ENCODE assay signal across 26 cellular contexts in the genomic region with DNA sequence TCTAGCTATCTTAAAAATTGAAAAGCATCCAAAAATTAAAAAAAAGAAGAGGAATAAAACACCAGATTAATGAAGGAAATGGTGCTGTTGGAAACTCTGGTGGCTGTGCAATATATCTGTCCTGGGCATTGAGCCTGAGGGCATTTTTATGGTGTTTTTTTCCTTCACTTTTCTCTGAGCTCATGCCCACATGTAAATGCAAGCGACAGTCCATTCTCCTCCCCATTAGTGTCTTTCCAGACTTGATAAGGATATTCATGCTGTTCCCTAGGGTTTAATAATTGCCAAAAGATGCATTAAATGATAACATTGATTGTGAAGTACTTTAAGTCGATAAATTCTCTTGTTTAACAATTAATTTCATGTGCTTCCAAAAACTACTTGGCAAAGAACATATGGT.
"Had no signal": no experiment of that assay in that cellular context is flagged by ENCODE, and none has a peak within 500 bp of the region (broad histone marks: within the 10 kb centered on the region; RNA-seq: fewer than 3 reads in every experiment).

No MANE protein-coding gene starts in this region.

- H3K4me1 ChIP-seq: left lung, lower lobe of right lung, pancreas, psoas muscle, right atrium auricular region, right lobe of liver, stomach, testis, thyroid gland, transverse colon, upper lobe of left lung, vagina had no signal

- H3K27ac ChIP-seq: left lung, lower lobe of right lung, pancreas, psoas muscle, right atrium auricular region, right lobe of liver, stomach, testis, thyroid gland, transverse colon, upper lobe of left lung, vagina had no signal

- ATAC-seq: left cardiac atrium; left lung; lower lobe of right lung; naive thymus-derived CD8-positive, alpha-beta T cell; pancreas; psoas muscle; right lobe of liver; stimulated activated naive B cell treated with anti-CD40 and anti-IgM and Interleukin-4, amounts not matched to agents 10 μg/mL and 1 μg/mL and 100 μg/mL, for 72 hours; stimulated activated naive CD8-positive, alpha-beta T cell treated with anti-CD3 and anti-CD28 coated beads, Interleukin-15, Interleukin-2, amounts not matched to agents 100 U/mL and 50 U/mL, for 24 hours had no signal

- H3K4me3 ChIP-seq: left lung, lower lobe of right lung, pancreas, psoas muscle, right atrium auricular region, right lobe of liver, stomach, testis, thyroid gland, transverse colon, upper lobe of left lung, vagina had no signal

- H3K27me3 ChIP-seq: left lung, pancreas, right atrium auricular region, right lobe of liver, stomach, testis, thyroid gland, transverse colon, upper lobe of left lung, vagina had no signal

- H3K9me3 ChIP-seq: left lung, lower lobe of right lung, pancreas, psoas muscle, right atrium auricular region, right lobe of liver, stomach, testis, thyroid gland, transverse colon, upper lobe of left lung, vagina had no signal

- H3K36me3 ChIP-seq: left lung, lower lobe of right lung, pancreas, right atrium auricular region, right lobe of liver, stomach, thyroid gland, transverse colon, upper lobe of left lung, vagina had no signal

- FAIRE-seq: keratinocyte had no signal

- DNase-seq: hippocampal formation; kidney glomerular epithelial cell; left cardiac atrium; left lung; lower lobe of right lung; mammary epithelial cell; mesenchymal stem cell; naive thymus-derived CD8-positive, alpha-beta T cell; nucleus accumbens; pancreas; psoas muscle; right lobe of liver; stimulated activated CD4-positive, alpha-beta T cell treated with anti-CD3 and anti-CD28 coated beads, Interleukin-12 subunit alpha, Interleukin-12 subunit beta, amount 100 ng/mL, for 4 hours; stimulated activated CD4-positive, alpha-beta T cell treated with anti-CD3 and anti-CD28 coated beads, Interleukin-15, amount 100 ng/mL, for 24 hours; stimulated activated CD4-positive, alpha-beta T cell treated with anti-CD3 and anti-CD28 coated beads, Interleukin-2, amount 100 ng/mL, for 24 hours; stimulated activated CD4-positive, alpha-beta T cell treated with anti-CD3 and anti-CD28 coated beads, Interleukin-4, amount 100 ng/mL, for 1 hour; stimulated activated naive B cell treated with anti-CD40 and anti-IgM and Interleukin-4, amounts not matched to agents 10 μg/mL and 1 μg/mL and 100 μg/mL, for 72 hours; stimulated activated naive CD8-positive, alpha-beta T cell treated with anti-CD3 and anti-CD28 coated beads, Interleukin-15, Interleukin-2, amounts not matched to agents 100 U/mL and 50 U/mL, for 24 hours; stomach; testis; thyroid gland; transverse colon; upper lobe of left lung had no signal
